1 cellular context compared by ENCODE assay signal in genomic region chr2:68612765-68613519, GRCh38.
TF ChIP-seq lines count a peak whose summit lies in the region.

No MANE protein-coding gene starts in this region.

TF ChIP-seq in K562, 482 proteins besides CTCF, POLR2A, EP300 and RAD21 (continued from another document and continues in another):
- TF ChIP-seq, protein P1, sequence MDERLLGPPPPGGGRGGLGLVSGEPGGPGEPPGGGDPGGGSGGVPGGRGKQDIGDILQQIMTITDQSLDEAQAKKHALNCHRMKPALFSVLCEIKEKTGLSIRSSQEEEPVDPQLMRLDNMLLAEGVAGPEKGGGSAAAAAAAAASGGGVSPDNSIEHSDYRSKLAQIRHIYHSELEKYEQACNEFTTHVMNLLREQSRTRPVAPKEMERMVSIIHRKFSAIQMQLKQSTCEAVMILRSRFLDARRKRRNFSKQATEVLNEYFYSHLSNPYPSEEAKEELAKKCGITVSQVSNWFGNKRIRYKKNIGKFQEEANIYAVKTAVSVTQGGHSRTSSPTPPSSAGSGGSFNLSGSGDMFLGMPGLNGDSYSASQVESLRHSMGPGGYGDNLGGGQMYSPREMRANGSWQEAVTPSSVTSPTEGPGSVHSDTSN (CRISPR knock-in tag; IDR thresholded peaks at IDR 0.05; ENCODE audit: low read depth) = no peak
- TF ChIP-seq, protein P1 (tag; conservative IDR thresholded peaks at IDR 0.05; ENCODE audit: low read depth) = no peak
- TF ChIP-seq SPI1 (IDR thresholded peaks at IDR 0.05; ENCODE audit: borderline replicate concordance, low read depth, low read length) (no peak), CEBPB (tag; IDR thresholded peaks at IDR 0.05) (no peak), ILK (tag; IDR thresholded peaks at IDR 0.05; ENCODE audit: borderline replicate concordance, low read depth) (0 out of 2 replicates have a peak, but pooled peaks have one; percentile 42), GABPB2 (CRISPR knock-in tag; conservative IDR thresholded peaks at IDR 0.05) (no peak), ZEB2 (IDR thresholded peaks at IDR 0.05) (no peak), MYC (IDR thresholded peaks at IDR 0.05; ENCODE audit: low read depth, low read length) (no peak), MYC (CRISPR knock-in tag; IDR thresholded peaks at IDR 0.05; ENCODE audit: borderline replicate concordance, low read depth) (no peak), EHMT2 (IDR thresholded peaks at IDR 0.05) (no peak), FIP1L1 (IDR thresholded peaks at IDR 0.05; ENCODE audit: low read depth, low read length, poor library complexity, severe bottlenecking) (no peak), CBX5 (IDR thresholded peaks at IDR 0.05; ENCODE audit: borderline replicate concordance, low read depth) (no peak), FUS (optimal IDR thresholded peaks at IDR 0.05; ENCODE audit: low read depth, low read length) (no peak), CHD2 (IDR thresholded peaks at IDR 0.05; ENCODE audit: low read depth, low read length) (no peak), ZNF121 (CRISPR knock-in tag; conservative IDR thresholded peaks at IDR 0.05) (no peak), DMBX1 (CRISPR knock-in tag; IDR thresholded peaks at IDR 0.05; ENCODE audit: borderline replicate concordance) (peak; percentile 83), NEUROD1 (IDR thresholded peaks at IDR 0.05; ENCODE audit: borderline replicate concordance, low read depth, low read length, partially characterized antibody) (no peak), CEBPZ (IDR thresholded peaks at IDR 0.05; ENCODE audit: borderline replicate concordance, low read depth, low read length) (no peak), SNIP1 (IDR thresholded peaks at IDR 0.05; ENCODE audit: low read depth) (no peak), HMG20A (CRISPR knock-in tag; conservative IDR thresholded peaks at IDR 0.05) (no peak), U2AF1 (optimal IDR thresholded peaks at IDR 0.05; ENCODE audit: low read depth, low read length) (no peak), SAP30 (IDR thresholded peaks at IDR 0.05; ENCODE audit: borderline replicate concordance, insufficient read depth, low read depth, low read length, poor library complexity, severe bottlenecking) (no peak), ELK3 (CRISPR knock-in tag; IDR thresholded peaks at IDR 0.05) (no peak), SETDB1 (IDR thresholded peaks at IDR 0.05; ENCODE audit: low read length) (no peak), ZBTB49 (CRISPR knock-in tag; IDR thresholded peaks at IDR 0.05; ENCODE audit: borderline replicate concordance) (no peak), BACH1 (tag; IDR thresholded peaks at IDR 0.05) (peak; percentile 39; the same call in 1 of the 2 replicates), ZFPM2 (CRISPR knock-in tag; IDR thresholded peaks at IDR 0.05) (no peak), ZNF316 (IDR thresholded peaks at IDR 0.05) (peak; percentile 39; the same call in 1 of the 2 replicates), PHF21A (IDR thresholded peaks at IDR 0.05; ENCODE audit: borderline replicate concordance, low read depth) (no peak)
- TF ChIP-seq, protein P2, sequence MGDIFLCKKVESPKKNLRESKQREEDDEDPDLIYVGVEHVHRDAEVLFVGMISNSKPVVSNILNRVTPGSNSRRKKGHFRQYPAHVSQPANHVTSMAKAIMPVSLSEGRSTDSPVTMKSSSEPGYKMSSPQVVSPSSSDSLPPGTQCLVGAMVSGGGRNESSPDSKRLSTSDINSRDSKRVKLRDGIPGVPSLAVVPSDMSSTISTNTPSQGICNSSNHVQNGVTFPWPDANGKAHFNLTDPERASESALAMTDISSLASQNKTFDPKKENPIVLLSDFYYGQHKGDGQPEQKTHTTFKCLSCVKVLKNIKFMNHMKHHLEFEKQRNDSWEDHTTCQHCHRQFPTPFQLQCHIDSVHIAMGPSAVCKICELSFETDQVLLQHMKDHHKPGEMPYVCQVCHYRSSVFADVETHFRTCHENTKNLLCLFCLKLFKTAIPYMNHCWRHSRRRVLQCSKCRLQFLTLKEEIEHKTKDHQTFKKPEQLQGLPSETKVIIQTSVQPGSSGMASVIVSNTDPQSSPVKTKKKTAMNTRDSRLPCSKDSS (IDR thresholded peaks at IDR 0.05; ENCODE audit: low read depth, partially characterized antibody) = no peak
- TF ChIP-seq, protein P3, sequence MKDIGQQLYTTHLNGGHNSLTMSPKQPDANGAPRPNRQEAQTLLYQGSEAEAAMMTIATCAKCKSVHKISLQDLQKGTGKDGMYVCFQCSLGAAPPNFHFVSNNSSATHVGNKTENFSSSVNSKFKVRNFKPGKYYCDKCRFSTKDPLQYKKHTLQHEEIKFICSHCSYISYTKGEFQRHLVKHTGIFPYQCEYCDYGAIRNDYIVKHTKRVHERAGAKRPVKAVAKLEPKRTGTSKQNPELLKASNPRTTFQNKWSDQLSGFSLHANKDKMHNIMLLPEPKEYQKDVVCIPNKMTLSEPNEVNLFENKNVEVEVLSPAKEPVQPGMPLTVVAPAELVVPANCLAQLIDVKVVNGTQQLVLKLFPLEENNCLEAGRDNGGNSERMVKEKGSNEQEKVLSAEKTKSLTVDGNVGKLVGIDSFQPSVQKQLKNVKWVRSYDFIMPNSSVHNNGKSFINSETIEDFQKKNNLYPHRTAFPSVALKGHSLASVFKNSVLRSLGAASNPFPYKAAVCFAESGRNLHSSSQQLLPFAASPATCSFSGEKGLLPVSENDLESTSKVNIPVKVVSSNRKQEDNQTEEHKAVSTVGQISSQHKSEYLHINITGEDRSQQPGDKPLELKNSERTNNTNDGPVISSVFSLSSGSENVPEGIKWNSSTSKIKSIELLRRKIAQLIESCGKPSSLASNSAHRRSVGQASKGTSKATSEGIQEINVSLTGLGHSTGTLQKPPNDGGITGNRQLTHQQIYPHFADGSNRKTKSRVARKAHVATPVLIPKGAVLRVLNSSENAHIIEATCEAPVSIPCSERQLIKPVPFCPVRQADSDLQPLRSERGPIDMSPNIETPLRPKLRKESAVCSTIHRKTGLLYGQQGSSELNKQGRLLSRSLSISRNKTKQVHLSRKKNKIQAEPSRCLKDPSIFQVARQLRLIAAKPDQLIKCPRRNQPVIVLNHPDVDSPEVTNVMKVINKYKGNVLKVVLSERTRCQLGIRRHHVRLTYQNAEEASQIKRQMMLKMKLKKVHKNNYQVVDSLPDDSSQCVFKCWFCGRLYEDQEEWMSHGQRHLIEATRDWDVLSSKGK (CRISPR knock-in tag; IDR thresholded peaks at IDR 0.05) = no peak
- TF ChIP-seq, protein P4, sequence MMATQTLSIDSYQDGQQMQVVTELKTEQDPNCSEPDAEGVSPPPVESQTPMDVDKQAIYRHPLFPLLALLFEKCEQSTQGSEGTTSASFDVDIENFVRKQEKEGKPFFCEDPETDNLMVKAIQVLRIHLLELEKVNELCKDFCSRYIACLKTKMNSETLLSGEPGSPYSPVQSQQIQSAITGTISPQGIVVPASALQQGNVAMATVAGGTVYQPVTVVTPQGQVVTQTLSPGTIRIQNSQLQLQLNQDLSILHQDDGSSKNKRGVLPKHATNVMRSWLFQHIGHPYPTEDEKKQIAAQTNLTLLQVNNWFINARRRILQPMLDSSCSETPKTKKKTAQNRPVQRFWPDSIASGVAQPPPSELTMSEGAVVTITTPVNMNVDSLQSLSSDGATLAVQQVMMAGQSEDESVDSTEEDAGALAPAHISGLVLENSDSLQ (IDR thresholded peaks at IDR 0.05) = no peak
- TF ChIP-seq, protein P5, sequence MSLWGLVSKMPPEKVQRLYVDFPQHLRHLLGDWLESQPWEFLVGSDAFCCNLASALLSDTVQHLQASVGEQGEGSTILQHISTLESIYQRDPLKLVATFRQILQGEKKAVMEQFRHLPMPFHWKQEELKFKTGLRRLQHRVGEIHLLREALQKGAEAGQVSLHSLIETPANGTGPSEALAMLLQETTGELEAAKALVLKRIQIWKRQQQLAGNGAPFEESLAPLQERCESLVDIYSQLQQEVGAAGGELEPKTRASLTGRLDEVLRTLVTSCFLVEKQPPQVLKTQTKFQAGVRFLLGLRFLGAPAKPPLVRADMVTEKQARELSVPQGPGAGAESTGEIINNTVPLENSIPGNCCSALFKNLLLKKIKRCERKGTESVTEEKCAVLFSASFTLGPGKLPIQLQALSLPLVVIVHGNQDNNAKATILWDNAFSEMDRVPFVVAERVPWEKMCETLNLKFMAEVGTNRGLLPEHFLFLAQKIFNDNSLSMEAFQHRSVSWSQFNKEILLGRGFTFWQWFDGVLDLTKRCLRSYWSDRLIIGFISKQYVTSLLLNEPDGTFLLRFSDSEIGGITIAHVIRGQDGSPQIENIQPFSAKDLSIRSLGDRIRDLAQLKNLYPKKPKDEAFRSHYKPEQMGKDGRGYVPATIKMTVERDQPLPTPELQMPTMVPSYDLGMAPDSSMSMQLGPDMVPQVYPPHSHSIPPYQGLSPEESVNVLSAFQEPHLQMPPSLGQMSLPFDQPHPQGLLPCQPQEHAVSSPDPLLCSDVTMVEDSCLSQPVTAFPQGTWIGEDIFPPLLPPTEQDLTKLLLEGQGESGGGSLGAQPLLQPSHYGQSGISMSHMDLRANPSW (CRISPR knock-in tag; IDR thresholded peaks at IDR 0.05) = no peak
